8 cellular contexts compared by ENCODE assay signal in genomic region chr7:55085511-55086412, GRCh38.
A peak's percentile ranks its signal among the peaks of the same experiment; 100 is the strongest.
DNase-seq lines count a peak whose midpoint lies in the region; ATAC-seq and TF ChIP-seq lines count a peak whose summit lies in the region.

No MANE protein-coding gene starts in this region.

- H3K4me1 ChIP-seq in left ventricle myocardium inferior (peaks cover 54% of the 10 kb centered on the region), RWPE2 (ENCODE audit: insufficient read depth, poor library complexity, severe bottlenecking) (peaks cover 38% of the 10 kb centered on the region)

- TF ChIP-seq CTCF in left ventricle myocardium inferior (IDR thresholded peaks at IDR 0.05; ENCODE audit: borderline replicate concordance) (no peak), RWPE2 (IDR thresholded peaks at IDR 0.05; ENCODE audit: poor library complexity, severe bottlenecking) (no peak)

- H3K4me3 ChIP-seq in left ventricle myocardium inferior (no peak overlapping the region), RWPE2 (ENCODE audit: severe bottlenecking) (no peak overlapping the region)

- no peak for DNase-seq in left ventricle myocardium inferior
- DNase-seq in left ventricle myocardium superior: no peak
- DNase-seq in RWPE2 (ENCODE audit: low spot score): no peak
- peak; percentile 56 for DNase-seq in kidney tubule cell (ENCODE audit: low spot score)
- no peak for DNase-seq in NCI-H774 (lab: John Stamatoyannopoulos, UW)
- no peak for DNase-seq in NCI-H1105 treated with DMSO at 0.1 percent for 48 hours (lab: John Stamatoyannopoulos, UW)
- no peak for DNase-seq in DMS 273 (lab: John Stamatoyannopoulos, UW; ENCODE audit: unreplicated experiment)
- DNase-seq in stimulated activated CD4-positive, alpha-beta T cell treated with anti-CD3 and anti-CD28 coated beads, Interleukin-2, amount 100 ng/mL, for 48 hours: no peak

- H3K36me3 ChIP-seq in left ventricle myocardium inferior (no peaks in the 10 kb centered on the region), RWPE2 (ENCODE audit: low read depth) (peaks cover 93% of the 10 kb centered on the region)

- H3K27me3 ChIP-seq in left ventricle myocardium inferior (ENCODE audit: low read depth): no peaks in the 10 kb centered on the region
- H3K27me3 ChIP-seq in RWPE2 (ENCODE audit: insufficient read depth, poor library complexity, severe bottlenecking): no peaks in the 10 kb centered on the region

- intact Hi-C loops in left ventricle myocardium inferior (cut with micrococcal nuclease) (no loop called here), left ventricle myocardium superior (cut with micrococcal nuclease) (no loop called here)

- H3K9me3 ChIP-seq in left ventricle myocardium inferior (replicated peaks) (no peaks in the 10 kb centered on the region), RWPE2 (ENCODE audit: severe bottlenecking) (no peaks in the 10 kb centered on the region)

- no peak for ATAC-seq in left ventricle myocardium superior
- ATAC-seq in RWPE2 (ENCODE audit: low read depth): peak; percentile 5

- H3K27ac ChIP-seq in left ventricle myocardium inferior (replicated peaks) (peak overlapping the region; percentile 76), RWPE2 (ENCODE audit: poor library complexity, severe bottlenecking) (peak overlapping the region; percentile 61)
